ENCODE assay signal across 1 cellular context in genomic region chr6:31734247-31734702, GRCh38.
TF ChIP-seq lines count a peak whose summit lies in the region.

No MANE protein-coding gene starts in this region.

TF ChIP-seq in K562, 482 proteins besides CTCF, POLR2A, EP300 and RAD21 (continued from another document):
- TF ChIP-seq ZBTB40 (IDR thresholded peaks at IDR 0.05) (no peak), ZBTB40 (CRISPR knock-in tag; IDR thresholded peaks at IDR 0.05) (no peak), CBFB (CRISPR knock-in tag; IDR thresholded peaks at IDR 0.05) (peak; percentile 30; the same call in 1 of the 2 replicates), MAFK (IDR thresholded peaks at IDR 0.05; ENCODE audit: low read length) (peak; percentile 55), STAT5B (CRISPR knock-in tag; IDR thresholded peaks at IDR 0.05) (no peak), GATAD2B (IDR thresholded peaks at IDR 0.05; ENCODE audit: borderline replicate concordance) (no peak), ZNF174 (CRISPR knock-in tag; IDR thresholded peaks at IDR 0.05) (no peak), CREBBP (IDR thresholded peaks at IDR 0.05; ENCODE audit: low read depth, low read length) (no peak), SOX6 (IDR thresholded peaks at IDR 0.05) (no peak), HNRNPUL1 (IDR thresholded peaks at IDR 0.05; ENCODE audit: low read length) (0 out of 2 replicates have a peak, but pooled peaks have one; percentile 28), E2F1 (CRISPR knock-in tag; IDR thresholded peaks at IDR 0.05) (peak; percentile 70; the same call in 1 of the 2 replicates), PKNOX1 (IDR thresholded peaks at IDR 0.05) (no peak), AFF1 (IDR thresholded peaks at IDR 0.05; ENCODE audit: low read depth in 1 of 2, partially characterized antibody in 2 of 2) (no peak), BACH1 (tag; IDR thresholded peaks at IDR 0.05) (no peak), FOXM1 (IDR thresholded peaks at IDR 0.05; ENCODE audit: low read depth) (no peak), FOXM1 (CRISPR knock-in tag; IDR thresholded peaks at IDR 0.05; ENCODE audit: low read depth) (0 out of 2 replicates have a peak, but pooled peaks have one; percentile 40)
